Comparison of ENCODE assay signal across 8 cellular contexts in the genomic region with DNA sequence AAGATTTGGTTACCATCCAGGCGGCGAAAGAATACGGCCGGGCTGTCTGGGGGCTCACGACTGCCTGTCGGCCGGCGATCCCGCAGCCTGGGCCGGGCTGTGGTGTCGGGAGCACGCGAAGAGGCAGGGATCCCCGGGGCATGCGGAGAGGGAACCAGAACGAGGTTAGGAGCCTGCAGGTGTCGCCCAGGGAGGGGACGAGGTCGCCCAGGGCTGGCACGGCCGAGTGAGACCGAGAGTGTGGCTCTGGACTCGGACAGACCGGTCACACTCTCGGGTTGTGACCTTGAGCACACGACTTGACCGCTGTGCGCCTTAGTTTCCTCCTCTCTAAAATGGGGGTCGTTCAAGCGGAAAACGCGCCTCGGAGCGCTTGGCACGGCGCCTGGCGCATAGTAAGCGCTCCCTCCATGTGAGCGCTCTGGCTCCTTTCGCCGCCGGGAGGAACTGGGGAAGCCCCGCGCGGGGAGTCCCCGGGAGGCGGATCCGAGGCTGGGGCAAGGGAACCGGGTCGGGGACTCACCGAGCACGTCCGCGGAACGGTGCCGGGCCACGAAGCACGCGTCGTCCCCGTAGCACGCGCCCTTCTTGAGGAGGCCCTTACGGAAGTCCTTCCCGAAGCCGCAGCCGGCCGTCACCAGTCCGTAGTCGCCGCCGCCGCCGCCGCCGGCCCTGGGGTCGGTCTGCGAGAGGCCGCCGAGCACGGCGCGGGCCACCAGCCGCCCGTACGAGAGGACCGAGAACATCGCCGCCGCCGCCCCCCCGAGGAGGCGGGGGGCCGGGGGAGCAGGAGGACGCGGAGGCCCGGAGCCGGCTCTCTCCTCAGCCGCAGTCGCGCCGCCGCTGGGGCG.
A peak's percentile ranks its signal among the peaks of the same experiment; 100 is the strongest.
DNase-seq lines count a peak whose midpoint lies in the region; ATAC-seq lines count a peak whose summit lies in the region.

No MANE protein-coding gene starts in this region.

- ATAC-seq in HG02571 (IDR thresholded peaks at IDR 0.05; ENCODE audit: unreplicated experiment) = peak; percentile 42

- no peaks in the 10 kb centered on the region for H3K36me3 ChIP-seq in muscle layer of colon (ENCODE audit: insufficient read depth, low read length)

- no peaks in the 10 kb centered on the region for H3K27me3 ChIP-seq in muscle layer of colon (ENCODE audit: control insufficient read depth in 1 of 2, insufficient read depth in 2 of 2, low read length in 2 of 2)

- DNase-seq in NCI-H2171 treated with DMSO at 0.1 percent for 48 hours (lab: John Stamatoyannopoulos, UW) (peak; percentile 47), NCI-H2171 (lab: John Stamatoyannopoulos, UW) (no peak), NCI-H446 (lab: John Stamatoyannopoulos, UW) (peak; percentile 26 to 53), epithelial cell of prostate (ENCODE audit: low read depth, low spot score) (no peak)
- DNase-seq in activated CD8-positive, alpha-beta memory T cell treated with anti-CD3 and anti-CD28 coated beads, Interleukin-2, amount 50 U/mL, for 48 hours = peak; percentile 84
- peak; percentile 69 to 74 for DNase-seq in stimulated activated CD8-positive, alpha-beta memory T cell treated with anti-CD3 and anti-CD28 coated beads, Interleukin-4, amount 100 ng/mL, for 4 hours (ENCODE audit: low read depth in 2 of 2, low spot score in 1 of 2)

- no peaks in the 10 kb centered on the region for H3K9me3 ChIP-seq in muscle layer of colon (ENCODE audit: low read length)

- H3K27ac ChIP-seq in epithelial cell of prostate = peak overlapping the region; percentile 66
- H3K27ac ChIP-seq in muscle layer of colon (ENCODE audit: low read depth, low read length) = peak overlapping the region; percentile 89

- H3K4me3 ChIP-seq in muscle layer of colon (ENCODE audit: low read depth in 1 of 2, low read length in 2 of 2) = peak overlapping the region; percentile 80 to 82

- H3K9ac ChIP-seq in muscle layer of colon (ENCODE audit: low read length) = peak overlapping the region; percentile 62

- H3K4me1 ChIP-seq in muscle layer of colon (ENCODE audit: insufficient read depth, low read length) = peaks cover 54% of the 10 kb centered on the region

Comparison
In these comparisons a context has a peak if more than half of its experiments do, and no peak if none do; other contexts are left out.
1. DNase-seq: peak in NCI-H2171 treated with DMSO at 0.1 percent for 48 hours (single experiment), NCI-H446 (2 of 2), activated CD8-positive, alpha-beta memory T cell treated with anti-CD3 and anti-CD28 coated beads, Interleukin-2, amount 50 U/mL, for 48 hours (single experiment) and stimulated activated CD8-positive, alpha-beta memory T cell treated with anti-CD3 and anti-CD28 coated beads, Interleukin-4, amount 100 ng/mL, for 4 hours (2 of 2); none in NCI-H2171 (single experiment) and epithelial cell of prostate (single experiment).